In the genomic region with DNA sequence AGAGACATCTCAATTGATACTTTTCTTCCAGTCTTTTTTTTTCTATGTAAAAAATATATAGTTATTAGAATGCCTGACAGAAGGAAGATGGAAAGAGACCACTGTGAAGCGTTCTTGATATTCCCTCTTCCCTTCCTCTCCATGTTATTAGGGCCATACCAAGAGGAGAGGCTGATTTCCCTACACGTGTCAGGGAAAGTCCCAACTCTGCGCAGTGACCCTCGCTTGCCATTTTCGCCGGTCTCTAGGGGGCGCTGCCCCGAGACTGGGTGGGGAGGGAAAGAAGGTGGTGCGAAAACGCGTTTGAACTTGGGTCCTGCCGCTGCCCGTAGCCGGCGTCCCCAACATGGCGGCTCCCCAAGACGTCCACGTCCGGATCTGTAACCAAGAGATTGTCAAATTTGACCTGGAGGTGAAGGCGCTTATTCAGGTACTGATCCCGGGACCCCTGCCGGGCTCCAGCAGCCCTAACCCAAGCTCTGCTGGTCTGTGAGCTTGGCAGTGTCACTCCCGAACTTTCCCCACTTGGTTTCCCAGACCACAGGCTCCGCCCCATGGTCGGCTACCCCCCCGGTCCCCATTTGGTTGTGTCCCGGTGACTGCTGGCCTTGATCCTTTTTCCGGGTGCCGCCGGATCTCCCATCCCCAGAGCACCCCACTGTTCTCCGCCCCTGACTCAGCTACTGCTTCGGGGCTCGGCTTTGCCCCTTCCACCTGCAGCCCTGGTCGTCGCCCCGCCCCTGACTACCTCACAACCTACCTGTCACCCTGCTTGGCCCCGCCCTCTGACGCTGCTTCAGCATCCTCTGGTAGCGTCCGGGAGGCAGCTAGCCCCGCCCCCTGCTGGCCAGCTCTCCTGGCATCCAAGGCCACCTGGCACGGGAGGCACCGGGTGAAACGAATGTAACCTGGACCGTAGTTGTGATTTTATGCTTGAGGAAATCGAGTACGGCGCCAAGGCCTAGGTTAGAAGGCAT, we compare ENCODE assay signal across 1 cellular context.
A peak's percentile ranks its signal among the peaks of the same experiment; 100 is the strongest.
TF ChIP-seq lines count a peak whose summit lies in the region.

A gene with protein sequence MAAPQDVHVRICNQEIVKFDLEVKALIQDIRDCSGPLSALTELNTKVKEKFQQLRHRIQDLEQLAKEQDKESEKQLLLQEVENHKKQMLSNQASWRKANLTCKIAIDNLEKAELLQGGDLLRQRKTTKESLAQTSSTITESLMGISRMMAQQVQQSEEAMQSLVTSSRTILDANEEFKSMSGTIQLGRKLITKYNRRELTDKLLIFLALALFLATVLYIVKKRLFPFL (plus strand): TSS at position 332 of the 977 bp plus-strand sequence. CDS start 15 bp downstream, at position 347.

TF ChIP-seq in K562, 482 proteins besides CTCF, POLR2A, EP300 and RAD21 (continued from another document and continues in another):
- TF ChIP-seq, protein P1, sequence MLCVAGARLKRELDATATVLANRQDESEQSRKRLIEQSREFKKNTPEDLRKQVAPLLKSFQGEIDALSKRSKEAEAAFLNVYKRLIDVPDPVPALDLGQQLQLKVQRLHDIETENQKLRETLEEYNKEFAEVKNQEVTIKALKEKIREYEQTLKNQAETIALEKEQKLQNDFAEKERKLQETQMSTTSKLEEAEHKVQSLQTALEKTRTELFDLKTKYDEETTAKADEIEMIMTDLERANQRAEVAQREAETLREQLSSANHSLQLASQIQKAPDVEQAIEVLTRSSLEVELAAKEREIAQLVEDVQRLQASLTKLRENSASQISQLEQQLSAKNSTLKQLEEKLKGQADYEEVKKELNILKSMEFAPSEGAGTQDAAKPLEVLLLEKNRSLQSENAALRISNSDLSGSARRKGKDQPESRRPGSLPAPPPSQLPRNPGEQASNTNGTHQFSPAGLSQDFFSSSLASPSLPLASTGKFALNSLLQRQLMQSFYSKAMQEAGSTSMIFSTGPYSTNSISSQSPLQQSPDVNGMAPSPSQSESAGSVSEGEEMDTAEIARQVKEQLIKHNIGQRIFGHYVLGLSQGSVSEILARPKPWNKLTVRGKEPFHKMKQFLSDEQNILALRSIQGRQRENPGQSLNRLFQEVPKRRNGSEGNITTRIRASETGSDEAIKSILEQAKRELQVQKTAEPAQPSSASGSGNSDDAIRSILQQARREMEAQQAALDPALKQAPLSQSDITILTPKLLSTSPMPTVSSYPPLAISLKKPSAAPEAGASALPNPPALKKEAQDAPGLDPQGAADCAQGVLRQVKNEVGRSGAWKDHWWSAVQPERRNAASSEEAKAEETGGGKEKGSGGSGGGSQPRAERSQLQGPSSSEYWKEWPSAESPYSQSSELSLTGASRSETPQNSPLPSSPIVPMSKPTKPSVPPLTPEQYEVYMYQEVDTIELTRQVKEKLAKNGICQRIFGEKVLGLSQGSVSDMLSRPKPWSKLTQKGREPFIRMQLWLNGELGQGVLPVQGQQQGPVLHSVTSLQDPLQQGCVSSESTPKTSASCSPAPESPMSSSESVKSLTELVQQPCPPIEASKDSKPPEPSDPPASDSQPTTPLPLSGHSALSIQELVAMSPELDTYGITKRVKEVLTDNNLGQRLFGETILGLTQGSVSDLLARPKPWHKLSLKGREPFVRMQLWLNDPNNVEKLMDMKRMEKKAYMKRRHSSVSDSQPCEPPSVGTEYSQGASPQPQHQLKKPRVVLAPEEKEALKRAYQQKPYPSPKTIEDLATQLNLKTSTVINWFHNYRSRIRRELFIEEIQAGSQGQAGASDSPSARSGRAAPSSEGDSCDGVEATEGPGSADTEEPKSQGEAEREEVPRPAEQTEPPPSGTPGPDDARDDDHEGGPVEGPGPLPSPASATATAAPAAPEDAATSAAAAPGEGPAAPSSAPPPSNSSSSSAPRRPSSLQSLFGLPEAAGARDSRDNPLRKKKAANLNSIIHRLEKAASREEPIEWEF (CRISPR knock-in tag; IDR thresholded peaks at IDR 0.05): no peak
- TF ChIP-seq, protein P2, sequence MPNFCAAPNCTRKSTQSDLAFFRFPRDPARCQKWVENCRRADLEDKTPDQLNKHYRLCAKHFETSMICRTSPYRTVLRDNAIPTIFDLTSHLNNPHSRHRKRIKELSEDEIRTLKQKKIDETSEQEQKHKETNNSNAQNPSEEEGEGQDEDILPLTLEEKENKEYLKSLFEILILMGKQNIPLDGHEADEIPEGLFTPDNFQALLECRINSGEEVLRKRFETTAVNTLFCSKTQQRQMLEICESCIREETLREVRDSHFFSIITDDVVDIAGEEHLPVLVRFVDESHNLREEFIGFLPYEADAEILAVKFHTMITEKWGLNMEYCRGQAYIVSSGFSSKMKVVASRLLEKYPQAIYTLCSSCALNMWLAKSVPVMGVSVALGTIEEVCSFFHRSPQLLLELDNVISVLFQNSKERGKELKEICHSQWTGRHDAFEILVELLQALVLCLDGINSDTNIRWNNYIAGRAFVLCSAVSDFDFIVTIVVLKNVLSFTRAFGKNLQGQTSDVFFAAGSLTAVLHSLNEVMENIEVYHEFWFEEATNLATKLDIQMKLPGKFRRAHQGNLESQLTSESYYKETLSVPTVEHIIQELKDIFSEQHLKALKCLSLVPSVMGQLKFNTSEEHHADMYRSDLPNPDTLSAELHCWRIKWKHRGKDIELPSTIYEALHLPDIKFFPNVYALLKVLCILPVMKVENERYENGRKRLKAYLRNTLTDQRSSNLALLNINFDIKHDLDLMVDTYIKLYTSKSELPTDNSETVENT (CRISPR knock-in tag; IDR thresholded peaks at IDR 0.05): no peak
- TF ChIP-seq ZNF717 (CRISPR knock-in tag; IDR thresholded peaks at IDR 0.05) (no peak), ARHGAP35 (IDR thresholded peaks at IDR 0.05; ENCODE audit: partially characterized antibody) (no peak), ZBTB7A (IDR thresholded peaks at IDR 0.05; ENCODE audit: borderline replicate concordance, control insufficient read depth, low read depth, low read length) (peak; percentile 93), SMARCC2 (IDR thresholded peaks at IDR 0.05; ENCODE audit: low read depth) (no peak), TCF7L2 (IDR thresholded peaks at IDR 0.05; ENCODE audit: low read depth, low read length) (no peak), MCM2 (IDR thresholded peaks at IDR 0.05; ENCODE audit: low read depth) (no peak), NCOA2 (IDR thresholded peaks at IDR 0.05; ENCODE audit: partially characterized antibody in 2 of 2) (no peak), ZFP1 (CRISPR knock-in tag; IDR thresholded peaks at IDR 0.05) (no peak), CBX3 (IDR thresholded peaks at IDR 0.05; ENCODE audit: borderline replicate concordance in 1 of 2, low read length in 2 of 2) (peak in 1 of 2 experiments; percentile 88; a peak in 1 of 3 replicates), NUFIP1 (IDR thresholded peaks at IDR 0.05; ENCODE audit: partially characterized antibody) (no peak), ETV1 (tag; conservative IDR thresholded peaks at IDR 0.05; ENCODE audit: low read depth) (peak; percentile 67), ATF1 (CRISPR knock-in tag; IDR thresholded peaks at IDR 0.05) (no peak; the same call in 1 of the 2 replicates), ATF1 (tag; IDR thresholded peaks at IDR 0.05) (peak; percentile 94), RAD51 (IDR thresholded peaks at IDR 0.05; ENCODE audit: borderline replicate concordance, low read depth) (no peak), CHD1 (IDR thresholded peaks at IDR 0.05; ENCODE audit: low read length) (no peak), PTRF (tag; IDR thresholded peaks at IDR 0.05) (no peak), NR2C1 (IDR thresholded peaks at IDR 0.05) (peak; percentile 40), NR2C1 (tag; IDR thresholded peaks at IDR 0.05) (peak; percentile 52), ZNF551 (CRISPR knock-in tag; IDR thresholded peaks at IDR 0.05) (no peak), SUPT5H (IDR thresholded peaks at IDR 0.05) (peak; percentile 81), HMGN3 (IDR thresholded peaks at IDR 0.05; ENCODE audit: borderline replicate concordance, extremely low read depth, insufficient read length, low read depth, low read length) (no peak), RFX1 (IDR thresholded peaks at IDR 0.05) (peak; percentile 63), MTA3 (IDR thresholded peaks at IDR 0.05; ENCODE audit: borderline replicate concordance) (peak; percentile 100), KDM4B (IDR thresholded peaks at IDR 0.05; ENCODE audit: borderline replicate concordance in 2 of 2, low read depth in 1 of 2) (0 out of 4 replicates have a peak, but pooled peaks of 1 of the 2 experiments have one; percentile 67), FOXM1 (IDR thresholded peaks at IDR 0.05; ENCODE audit: low read depth) (no peak), FOXM1 (CRISPR knock-in tag; IDR thresholded peaks at IDR 0.05; ENCODE audit: low read depth) (peak; percentile 77; the same call in 1 of the 2 replicates), KLF16 (IDR thresholded peaks at IDR 0.05) (peak; percentile 97), PYGO2 (tag; IDR thresholded peaks at IDR 0.05) (no peak), ZC3H4 (CRISPR knock-in tag; IDR thresholded peaks at IDR 0.05; ENCODE audit: borderline replicate concordance) (no peak), FUS (optimal IDR thresholded peaks at IDR 0.05; ENCODE audit: low read depth, low read length) (no peak), RBM34 (IDR thresholded peaks at IDR 0.05; ENCODE audit: borderline replicate concordance, insufficient read depth, low read length) (no peak), TBP (optimal IDR thresholded peaks at IDR 0.05; ENCODE audit: low read depth, low read length) (peak; percentile 86), DIDO1 (tag; IDR thresholded peaks at IDR 0.05; ENCODE audit: low read depth) (peak; percentile 93)
- TF ChIP-seq, protein P3, sequence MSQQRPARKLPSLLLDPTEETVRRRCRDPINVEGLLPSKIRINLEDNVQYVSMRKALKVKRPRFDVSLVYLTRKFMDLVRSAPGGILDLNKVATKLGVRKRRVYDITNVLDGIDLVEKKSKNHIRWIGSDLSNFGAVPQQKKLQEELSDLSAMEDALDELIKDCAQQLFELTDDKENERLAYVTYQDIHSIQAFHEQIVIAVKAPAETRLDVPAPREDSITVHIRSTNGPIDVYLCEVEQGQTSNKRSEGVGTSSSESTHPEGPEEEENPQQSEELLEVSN (IDR thresholded peaks at IDR 0.05; ENCODE audit: borderline replicate concordance in 1 of 2, extremely low read depth in 1 of 2, insufficient read depth in 1 of 2, insufficient read length in 1 of 2, low read depth in 1 of 2, low read length in 1 of 2, poor library complexity in 1 of 2, severe bottlenecking in 1 of 2): peak; percentile 38 to 87
- TF ChIP-seq, protein P4, sequence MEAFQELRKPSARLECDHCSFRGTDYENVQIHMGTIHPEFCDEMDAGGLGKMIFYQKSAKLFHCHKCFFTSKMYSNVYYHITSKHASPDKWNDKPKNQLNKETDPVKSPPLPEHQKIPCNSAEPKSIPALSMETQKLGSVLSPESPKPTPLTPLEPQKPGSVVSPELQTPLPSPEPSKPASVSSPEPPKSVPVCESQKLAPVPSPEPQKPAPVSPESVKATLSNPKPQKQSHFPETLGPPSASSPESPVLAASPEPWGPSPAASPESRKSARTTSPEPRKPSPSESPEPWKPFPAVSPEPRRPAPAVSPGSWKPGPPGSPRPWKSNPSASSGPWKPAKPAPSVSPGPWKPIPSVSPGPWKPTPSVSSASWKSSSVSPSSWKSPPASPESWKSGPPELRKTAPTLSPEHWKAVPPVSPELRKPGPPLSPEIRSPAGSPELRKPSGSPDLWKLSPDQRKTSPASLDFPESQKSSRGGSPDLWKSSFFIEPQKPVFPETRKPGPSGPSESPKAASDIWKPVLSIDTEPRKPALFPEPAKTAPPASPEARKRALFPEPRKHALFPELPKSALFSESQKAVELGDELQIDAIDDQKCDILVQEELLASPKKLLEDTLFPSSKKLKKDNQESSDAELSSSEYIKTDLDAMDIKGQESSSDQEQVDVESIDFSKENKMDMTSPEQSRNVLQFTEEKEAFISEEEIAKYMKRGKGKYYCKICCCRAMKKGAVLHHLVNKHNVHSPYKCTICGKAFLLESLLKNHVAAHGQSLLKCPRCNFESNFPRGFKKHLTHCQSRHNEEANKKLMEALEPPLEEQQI (IDR thresholded peaks at IDR 0.05): peak; percentile 41; the same call in 1 of the 2 replicates
- TF ChIP-seq, protein P5, sequence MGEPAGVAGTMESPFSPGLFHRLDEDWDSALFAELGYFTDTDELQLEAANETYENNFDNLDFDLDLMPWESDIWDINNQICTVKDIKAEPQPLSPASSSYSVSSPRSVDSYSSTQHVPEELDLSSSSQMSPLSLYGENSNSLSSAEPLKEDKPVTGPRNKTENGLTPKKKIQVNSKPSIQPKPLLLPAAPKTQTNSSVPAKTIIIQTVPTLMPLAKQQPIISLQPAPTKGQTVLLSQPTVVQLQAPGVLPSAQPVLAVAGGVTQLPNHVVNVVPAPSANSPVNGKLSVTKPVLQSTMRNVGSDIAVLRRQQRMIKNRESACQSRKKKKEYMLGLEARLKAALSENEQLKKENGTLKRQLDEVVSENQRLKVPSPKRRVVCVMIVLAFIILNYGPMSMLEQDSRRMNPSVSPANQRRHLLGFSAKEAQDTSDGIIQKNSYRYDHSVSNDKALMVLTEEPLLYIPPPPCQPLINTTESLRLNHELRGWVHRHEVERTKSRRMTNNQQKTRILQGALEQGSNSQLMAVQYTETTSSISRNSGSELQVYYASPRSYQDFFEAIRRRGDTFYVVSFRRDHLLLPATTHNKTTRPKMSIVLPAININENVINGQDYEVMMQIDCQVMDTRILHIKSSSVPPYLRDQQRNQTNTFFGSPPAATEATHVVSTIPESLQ (CRISPR knock-in tag; IDR thresholded peaks at IDR 0.05): peak; percentile 82; the same call in 1 of the 2 replicates
- TF ChIP-seq, protein P6, sequence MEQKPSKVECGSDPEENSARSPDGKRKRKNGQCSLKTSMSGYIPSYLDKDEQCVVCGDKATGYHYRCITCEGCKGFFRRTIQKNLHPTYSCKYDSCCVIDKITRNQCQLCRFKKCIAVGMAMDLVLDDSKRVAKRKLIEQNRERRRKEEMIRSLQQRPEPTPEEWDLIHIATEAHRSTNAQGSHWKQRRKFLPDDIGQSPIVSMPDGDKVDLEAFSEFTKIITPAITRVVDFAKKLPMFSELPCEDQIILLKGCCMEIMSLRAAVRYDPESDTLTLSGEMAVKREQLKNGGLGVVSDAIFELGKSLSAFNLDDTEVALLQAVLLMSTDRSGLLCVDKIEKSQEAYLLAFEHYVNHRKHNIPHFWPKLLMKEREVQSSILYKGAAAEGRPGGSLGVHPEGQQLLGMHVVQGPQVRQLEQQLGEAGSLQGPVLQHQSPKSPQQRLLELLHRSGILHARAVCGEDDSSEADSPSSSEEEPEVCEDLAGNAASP (IDR thresholded peaks at IDR 0.05): no peak
- TF ChIP-seq, protein P7, sequence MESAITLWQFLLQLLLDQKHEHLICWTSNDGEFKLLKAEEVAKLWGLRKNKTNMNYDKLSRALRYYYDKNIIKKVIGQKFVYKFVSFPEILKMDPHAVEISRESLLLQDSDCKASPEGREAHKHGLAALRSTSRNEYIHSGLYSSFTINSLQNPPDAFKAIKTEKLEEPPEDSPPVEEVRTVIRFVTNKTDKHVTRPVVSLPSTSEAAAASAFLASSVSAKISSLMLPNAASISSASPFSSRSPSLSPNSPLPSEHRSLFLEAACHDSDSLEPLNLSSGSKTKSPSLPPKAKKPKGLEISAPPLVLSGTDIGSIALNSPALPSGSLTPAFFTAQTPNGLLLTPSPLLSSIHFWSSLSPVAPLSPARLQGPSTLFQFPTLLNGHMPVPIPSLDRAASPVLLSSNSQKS (CRISPR knock-in tag; IDR thresholded peaks at IDR 0.05): no peak
- TF ChIP-seq, protein P8, sequence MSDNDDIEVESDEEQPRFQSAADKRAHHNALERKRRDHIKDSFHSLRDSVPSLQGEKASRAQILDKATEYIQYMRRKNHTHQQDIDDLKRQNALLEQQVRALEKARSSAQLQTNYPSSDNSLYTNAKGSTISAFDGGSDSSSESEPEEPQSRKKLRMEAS (CRISPR knock-in tag; IDR thresholded peaks at IDR 0.05): peak; percentile 74
